ENCODE assay signal across 1 cellular context in genomic region chr10:58963723-58964124, GRCh38.
TF ChIP-seq lines count a peak whose summit lies in the region.

No MANE protein-coding gene starts in this region.

TF ChIP-seq in GM23338, 12 proteins besides CTCF, POLR2A, EP300 and RAD21 (continued from another document):
- TF ChIP-seq ZNF462 (CRISPR knock-in tag; IDR thresholded peaks at IDR 0.05) (peak; percentile 91), JUNB (IDR thresholded peaks at IDR 0.05; ENCODE audit: unreplicated experiment) (no peak), ZNF114 (CRISPR knock-in tag; IDR thresholded peaks at IDR 0.05) (peak; percentile 76; the same call in 1 of the 2 replicates), REST (IDR thresholded peaks at IDR 0.05; ENCODE audit: unreplicated experiment) (no peak), ETS1 (IDR thresholded peaks at IDR 0.05) (no peak)
